19 cellular contexts compared by ENCODE assay signal in genomic region chr11:64196616-64197015, GRCh38.
"Had no signal": no experiment of that assay in that cellular context is flagged by ENCODE, and none has a peak within 500 bp of the region (broad histone marks: within the 10 kb centered on the region; RNA-seq: fewer than 3 reads in every experiment).

No MANE protein-coding gene starts in this region.

- H3K27ac ChIP-seq: breast epithelium, gastroesophageal sphincter, heart left ventricle, left ventricle myocardium inferior, ovary, psoas muscle, skin epidermis, WERI-Rb-1 had no signal

- H3K9me3 ChIP-seq: breast epithelium, gastroesophageal sphincter, heart left ventricle, left ventricle myocardium inferior, ovary, psoas muscle had no signal

- H3K27me3 ChIP-seq: breast epithelium, gastroesophageal sphincter, heart left ventricle, ovary had no signal

- H3K4me3 ChIP-seq: breast epithelium, gastroesophageal sphincter, heart left ventricle, left ventricle myocardium inferior, ovary, psoas muscle, skin epidermis had no signal

- H3K27me3 Mint-ChIP-seq: memory B cell, naive B cell had no signal

- H3K4me1 ChIP-seq: breast epithelium, gastroesophageal sphincter, left ventricle myocardium inferior, psoas muscle had no signal

- H3K9me3 Mint-ChIP-seq: memory B cell, naive B cell had no signal

- H3K27ac Mint-ChIP-seq: memory B cell had no signal

- H3K4me3 Mint-ChIP-seq: memory B cell had no signal

- DNase-seq: activated CD4-positive, alpha-beta T cell treated with anti-CD3 and anti-CD28 coated beads for 1 hour; cerebellar nuclear complex; cortex of kidney; heart left ventricle; kidney glomerular epithelial cell; left ventricle myocardium inferior; naive B cell; ovary; psoas muscle; right cardiac atrium; SW 1271; T-helper 2 cell; WERI-Rb-1 had no signal

- H3K36me3 ChIP-seq: ovary had no signal

- FAIRE-seq: astrocyte, endometrium had no signal
